Comparison of ENCODE assay signal across 27 cellular contexts in the genomic region with DNA sequence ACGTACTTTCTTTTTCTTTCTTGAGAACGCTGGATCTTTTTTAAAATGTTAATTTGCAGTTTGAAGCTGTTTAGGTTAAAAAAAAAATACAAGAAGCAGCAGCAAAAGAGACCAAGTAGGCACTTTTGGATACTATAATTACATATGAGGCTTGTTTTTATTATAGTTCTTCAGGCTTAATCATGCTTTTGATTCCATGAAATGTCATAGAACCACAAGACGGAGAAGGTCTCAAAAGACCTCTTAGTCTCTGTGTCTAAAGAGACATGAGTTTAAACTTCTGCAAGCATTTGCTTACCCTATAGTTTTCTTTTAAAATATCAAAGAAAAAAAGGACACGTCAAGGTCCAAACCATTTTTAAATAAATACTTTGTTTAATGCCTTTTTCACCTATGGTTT. TPM values are rescaled to one million over a fixed set of nuclear protein-coding genes. Genes with fewer than 3 reads are reported as not detected.
"Had no signal": no experiment of that assay in that cellular context is flagged by ENCODE, and none has a peak within 500 bp of the region (broad histone marks: within the 10 kb centered on the region; RNA-seq: fewer than 3 reads in every experiment).

No MANE protein-coding gene starts in this region.

- H3K4me3 ChIP-seq: K562 had no signal

- DNase-seq: Kasumi-1; NCI-H1092 treated with DMSO at 0.1 percent for 48 hours; NCI-H1436; NCI-H187; NCI-H2029; NCI-H2081 treated with DMSO at 0.1 percent for 48 hours; NCI-H2171; NCI-H226; NCI-H446; NCI-H510A; NCI-H524 treated with DMSO at 0.1 percent for 48 hours; NCI-H69; NCI-H774; NK-92 treated with Interleukin-12 subunit alpha and Interleukin-12 subunit beta, amount 100 ng/mL, for 24 hours; PC-3; SHP77; SW 1271; T-cell had no signal

- ATAC-seq: K562, Panc1, PC-3, T-cell had no signal

- H3K4me2 ChIP-seq: KMS-11 had no signal

- H3K9ac ChIP-seq: KMS-11 had no signal

- H3K27ac ChIP-seq: HL-60, KMS-11, RWPE1 had no signal

RNA-seq across cellular contexts. Expression of gene MMP20, which starts 18.8 kb away (rescaled TPM):
- total RNA-seq: K562, M059J, OCI-LY7, PC-3, SK-MEL-5, T-cell had no signal
- polyA plus RNA-seq: IgD-negative memory B cell, K562 had no signal
